Comparison of ENCODE assay signal across 12 cellular contexts in the genomic region with DNA sequence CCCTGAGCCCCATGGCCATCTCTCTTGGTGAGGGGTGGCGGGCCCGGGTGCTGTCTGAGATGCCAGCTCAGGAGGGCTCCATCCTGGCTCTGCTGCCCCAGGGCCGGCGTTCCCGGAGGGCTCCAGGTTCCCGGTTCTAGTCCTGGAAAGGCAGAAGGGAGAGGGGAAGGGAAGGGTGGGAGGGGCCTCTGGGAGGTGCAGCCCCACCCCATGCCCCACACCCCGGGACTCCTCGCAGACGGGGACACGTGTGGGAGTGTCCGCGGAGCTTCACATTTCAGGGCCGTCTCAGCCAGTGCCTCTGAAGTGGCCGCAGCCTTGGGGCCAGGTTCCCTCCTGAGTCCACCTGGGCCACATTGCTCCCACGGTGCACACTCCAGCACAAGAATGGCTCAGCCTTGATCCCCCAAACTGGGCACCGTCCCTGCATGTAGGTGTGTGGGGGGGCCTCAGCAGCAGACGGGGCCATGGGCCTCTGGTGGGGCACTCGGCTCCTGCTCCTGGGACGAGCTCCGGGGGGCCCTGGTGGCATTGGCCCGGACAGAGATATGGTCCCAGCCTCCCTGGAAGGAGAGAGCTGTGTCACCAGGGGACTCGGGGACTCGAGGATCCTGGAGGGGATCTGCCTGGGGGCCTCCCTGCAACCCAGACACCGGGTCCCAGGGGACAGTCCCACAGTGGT. TPM values are rescaled to one million over a fixed set of nuclear protein-coding genes. Genes with fewer than 3 reads are reported as not detected.
"Had no signal": no experiment of that assay in that cellular context is flagged by ENCODE, and none has a peak within 500 bp of the region (broad histone marks: within the 10 kb centered on the region; RNA-seq: fewer than 3 reads in every experiment).

No MANE protein-coding gene starts in this region.

- H3K9me3 ChIP-seq: adrenal gland, thyroid gland, vagina had no signal

- H3K27ac Mint-ChIP-seq: activated T-helper 17 cell treated with anti-CD3 and anti-CD28 coated beads, Interleukin-2, amount 50 U/mL, for 72 hours; nephron progenitor cell had no signal

- DNase-seq: activated CD4-positive, alpha-beta T cell treated with anti-CD3 and anti-CD28 coated beads for 48 hours; activated naive CD4-positive, alpha-beta T cell treated with anti-CD3 and anti-CD28 coated beads, Interleukin-2, amount 50 U/mL, for 16 hours; mesendoderm; nephron progenitor cell; T-helper 9 cell; thyroid gland; WERI-Rb-1 had no signal

- H3K27me3 Mint-ChIP-seq: activated T-helper 17 cell treated with anti-CD3 and anti-CD28 coated beads, Interleukin-2, amount 50 U/mL, for 72 hours had no signal

- H3K27me3 ChIP-seq: adrenal gland, thyroid gland, vagina had no signal

- ATAC-seq: activated T-helper 17 cell treated with anti-CD3 and anti-CD28 coated beads, Interleukin-2, amount 50 U/mL, for 72 hours had no signal

- H3K27ac ChIP-seq: adrenal gland, skin epidermis, thyroid gland, vagina, WERI-Rb-1 had no signal

- H3K9me3 Mint-ChIP-seq: activated T-helper 17 cell treated with anti-CD3 and anti-CD28 coated beads, Interleukin-2, amount 50 U/mL, for 72 hours had no signal

- H3K4me3 ChIP-seq: adrenal gland, skin epidermis, thyroid gland, vagina had no signal

- H3K4me1 ChIP-seq: adrenal gland, thyroid gland, vagina had no signal

- H3K4me3 Mint-ChIP-seq: activated T-helper 17 cell treated with anti-CD3 and anti-CD28 coated beads, Interleukin-2, amount 50 U/mL, for 72 hours; nephron progenitor cell had no signal

RNA-seq across cellular contexts. Expression of a gene that starts 5.8 kb away (rescaled TPM):
- total RNA-seq: activated T-helper 17 cell treated with anti-CD3 and anti-CD28 coated beads, Interleukin-2, amount 50 U/mL, for 72 hours; osteocyte; vagina had no signal
